Comparison of ENCODE assay signal across 16 cellular contexts in genomic region chr16:88519938-88520653, GRCh38.
"Had no signal": no experiment of that assay in that cellular context is flagged by ENCODE, and none has a peak within 500 bp of the region (broad histone marks: within the 10 kb centered on the region; RNA-seq: fewer than 3 reads in every experiment).

No MANE protein-coding gene starts in this region.

- H3K27ac Mint-ChIP-seq: nephron progenitor cell had no signal

- H3K9me3 ChIP-seq: gastrocnemius medialis, neutrophil, sigmoid colon, upper lobe of right lung had no signal

- H3K4me3 ChIP-seq: gastrocnemius medialis, sigmoid colon, skin epidermis, upper lobe of right lung had no signal

- ATAC-seq: esophagus mucosa; gastrocnemius medialis; left lobe of liver; naive thymus-derived CD4-positive, alpha-beta T cell; stimulated activated naive B cell treated with anti-CD40 and anti-IgM and Interleukin-4, amounts not matched to agents 10 μg/mL and 1 μg/mL and 100 μg/mL, for 72 hours; upper lobe of right lung had no signal

- H3K4me3 Mint-ChIP-seq: naive thymus-derived CD4-positive, alpha-beta T cell; nephron progenitor cell; stimulated activated naive B cell treated with anti-CD40 and anti-IgM and Interleukin-4, amounts not matched to agents 10 μg/mL and 1 μg/mL and 100 μg/mL, for 72 hours had no signal

- H3K4me1 ChIP-seq: sigmoid colon, upper lobe of right lung had no signal

- H3K27ac ChIP-seq: gastrocnemius medialis, neutrophil, sigmoid colon, skin epidermis, upper lobe of right lung had no signal

- DNase-seq: effector memory CD4-positive, alpha-beta T cell; gastrocnemius medialis; islet precursor cell; mammary epithelial cell; naive thymus-derived CD4-positive, alpha-beta T cell; nephron progenitor cell; sigmoid colon; stimulated activated CD4-positive, alpha-beta T cell treated with anti-CD3 and anti-CD28 coated beads, Interleukin-2, amount 100 ng/mL, for 24 hours; stimulated activated CD4-positive, alpha-beta T cell treated with anti-CD3 and anti-CD28 coated beads, Interleukin-4, amount 100 ng/mL, for 4 hours; stimulated activated naive B cell treated with anti-CD40 and anti-IgM and Interleukin-4, amounts not matched to agents 10 μg/mL and 1 μg/mL and 100 μg/mL, for 72 hours; upper lobe of right lung had no signal

- H3K27me3 Mint-ChIP-seq: naive thymus-derived CD4-positive, alpha-beta T cell had no signal

- H3K27me3 ChIP-seq: upper lobe of right lung had no signal

- H3K36me3 ChIP-seq: gastrocnemius medialis, neutrophil, sigmoid colon, upper lobe of right lung had no signal

- FAIRE-seq: endometrium had no signal
